ENCODE assay signal across 25 cellular contexts in genomic region chr9:135344915-135345500, GRCh38.
"Had no signal": no experiment of that assay in that cellular context is flagged by ENCODE, and none has a peak within 500 bp of the region (broad histone marks: within the 10 kb centered on the region; RNA-seq: fewer than 3 reads in every experiment).

No MANE protein-coding gene starts in this region.

- ATAC-seq: activated naive CD4-positive, alpha-beta T cell treated with anti-CD3 and anti-CD28 coated beads, Interleukin-2, amount 50 U/mL, for 72 hours; heart right ventricle; naive thymus-derived CD4-positive, alpha-beta T cell; psoas muscle; right cardiac atrium; stimulated activated naive CD8-positive, alpha-beta T cell treated with anti-CD3 and anti-CD28 coated beads, Interleukin-15, amount 100 ng/mL, for 72 hours had no signal

- H3K4me1 ChIP-seq: breast epithelium, psoas muscle had no signal

- H3K9ac ChIP-seq: neural progenitor cell had no signal

- H3K27ac Mint-ChIP-seq: activated CD4-positive, alpha-beta memory T cell treated with anti-CD3 and anti-CD28 coated beads for 36 hours; activated naive CD4-positive, alpha-beta T cell treated with anti-CD3 and anti-CD28 coated beads, Interleukin-2, amount 50 U/mL, for 72 hours; endodermal cell; naive thymus-derived CD4-positive, alpha-beta T cell; neural progenitor cell; stimulated activated naive CD8-positive, alpha-beta T cell treated with anti-CD3 and anti-CD28 coated beads, Interleukin-15, amount 100 ng/mL, for 72 hours; T-helper 1 cell treated with Interleukin-12 subunit alpha and Interleukin-12 subunit beta and Interleukin-4 antibody, amounts not matched to agents 30 μg/mL and 1 μg/mL, for 36 hours had no signal

- H3K27me3 ChIP-seq: neural progenitor cell had no signal

- H3K36me3 Mint-ChIP-seq: activated CD4-positive, alpha-beta memory T cell treated with anti-CD3 and anti-CD28 coated beads for 36 hours; activated naive CD4-positive, alpha-beta T cell treated with anti-CD3 and anti-CD28 coated beads, Interleukin-2, amount 50 U/mL, for 72 hours; naive thymus-derived CD4-positive, alpha-beta T cell; neural progenitor cell had no signal

- H3K36me3 ChIP-seq: breast epithelium, heart right ventricle, neural progenitor cell, tibial nerve had no signal

- FAIRE-seq: urothelium cell line had no signal

- H3K4me1 Mint-ChIP-seq: central memory CD8-positive, alpha-beta T cell; stimulated activated naive CD8-positive, alpha-beta T cell treated with anti-CD3 and anti-CD28 coated beads, Interleukin-15, amount 100 ng/mL, for 72 hours had no signal

- H3K4me3 ChIP-seq: breast epithelium, coronary artery, heart right ventricle, lung, neural progenitor cell, psoas muscle, tibial nerve had no signal

- DNase-seq: activated CD4-positive, alpha-beta memory T cell treated with anti-CD3 and anti-CD28 coated beads for 36 hours; activated CD4-positive, alpha-beta T cell treated with anti-CD3 and anti-CD28 coated beads for 4 hours; activated CD4-positive, CD25-positive, alpha-beta regulatory T cell; activated gamma-delta T cell; activated T-cell treated with anti-CD3 and anti-CD28 coated beads for 4 hours; endodermal cell; heart right ventricle; islet precursor cell; naive thymus-derived CD4-positive, alpha-beta T cell; psoas muscle; right cardiac atrium; stimulated activated CD4-positive, alpha-beta T cell treated with anti-CD3 and anti-CD28 coated beads, Interleukin-12 subunit alpha, Interleukin-12 subunit beta, amount 100 ng/mL, for 4 hours; stimulated activated CD4-positive, alpha-beta T cell treated with anti-CD3 and anti-CD28 coated beads, Interleukin-1b, Interleukin-23, amount 100 ng/mL, for 48 hours; stimulated activated naive CD8-positive, alpha-beta T cell treated with anti-CD3 and anti-CD28 coated beads, Interleukin-15, amount 100 ng/mL, for 72 hours; T1000 had no signal

- H3K9me3 Mint-ChIP-seq: activated CD4-positive, alpha-beta memory T cell treated with anti-CD3 and anti-CD28 coated beads for 36 hours; activated naive CD4-positive, alpha-beta T cell treated with anti-CD3 and anti-CD28 coated beads, Interleukin-2, amount 50 U/mL, for 72 hours; central memory CD8-positive, alpha-beta T cell; endodermal cell; naive thymus-derived CD4-positive, alpha-beta T cell; neural progenitor cell; stimulated activated naive CD8-positive, alpha-beta T cell treated with anti-CD3 and anti-CD28 coated beads, Interleukin-15, amount 100 ng/mL, for 72 hours; T-helper 1 cell treated with Interleukin-12 subunit alpha and Interleukin-12 subunit beta and Interleukin-4 antibody, amounts not matched to agents 30 μg/mL and 1 μg/mL, for 36 hours had no signal

- H3K27ac ChIP-seq: breast epithelium, coronary artery, epithelial cell of prostate, heart right ventricle, neural progenitor cell, psoas muscle, tibial nerve had no signal

- H3K9me3 ChIP-seq: breast epithelium, heart right ventricle, psoas muscle, tibial nerve had no signal

- H3K4me3 Mint-ChIP-seq: activated CD4-positive, alpha-beta memory T cell treated with anti-CD3 and anti-CD28 coated beads for 36 hours; central memory CD8-positive, alpha-beta T cell; endodermal cell; naive thymus-derived CD4-positive, alpha-beta T cell; neural progenitor cell; stimulated activated naive CD8-positive, alpha-beta T cell treated with anti-CD3 and anti-CD28 coated beads, Interleukin-15, amount 100 ng/mL, for 72 hours; T-helper 1 cell treated with Interleukin-12 subunit alpha and Interleukin-12 subunit beta and Interleukin-4 antibody, amounts not matched to agents 30 μg/mL and 1 μg/mL, for 36 hours had no signal
